ENCODE assay signal across 30 cellular contexts in genomic region chr22:24992946-24993345, GRCh38. TPM values are rescaled to one million over a fixed set of nuclear protein-coding genes. Genes with fewer than 3 reads are reported as not detected.
DNase-seq lines count a peak whose midpoint lies in the region; ATAC-seq and TF ChIP-seq lines count a peak whose summit lies in the region.
"Had no signal": no experiment of that assay in that cellular context is flagged by ENCODE, and none has a peak within 500 bp of the region (broad histone marks: within the 10 kb centered on the region; RNA-seq: fewer than 3 reads in every experiment).

No MANE protein-coding gene starts in this region.

- no peaks in the 10 kb centered on the region for H3K9me3 Mint-ChIP-seq in activated CD4-positive, alpha-beta T cell treated with anti-CD3 and anti-CD28 coated beads, Interleukin-2, amount 10 ng/mL, durations not matched to agents 7 days and 5 days
- H3K9me3 Mint-ChIP-seq in activated T-cell treated with anti-CD3 and anti-CD28 coated beads, Interleukin-2, amount 50 U/mL, for 24 hours: no peaks in the 10 kb centered on the region
- H3K9me3 Mint-ChIP-seq: activated T-cell treated with anti-CD3 and anti-CD28 coated beads, Interleukin-2, amount 50 U/mL, for 72 hours; CD8-positive, alpha-beta T cell; GM23338; stimulated activated naive B cell treated with anti-CD40 and anti-IgM and Interleukin-4, amounts not matched to agents 10 μg/mL and 1 μg/mL and 100 μg/mL, for 72 hours had no signal

- TF ChIP-seq POLR2A in suprapubic skin (IDR thresholded peaks at IDR 0.05): no peak

- BruUV-seq in Panc1 (replicated peaks; lab: Mats Ljungman, UMichigan): no TSS peak

- H3K4me3 ChIP-seq in Panc1 (ENCODE audit: low read depth in 2 of 2, low read length in 2 of 2) (no peak overlapping the region), suprapubic skin (no peak overlapping the region)
- H3K4me3 ChIP-seq: GM23338, hepatocyte, psoas muscle, sigmoid colon, SK-N-MC, testis had no signal

- H3K36me3 Mint-ChIP-seq in activated CD4-positive, alpha-beta T cell treated with anti-CD3 and anti-CD28 coated beads, Interleukin-2, amount 10 ng/mL, durations not matched to agents 7 days and 5 days (ENCODE audit: low read depth): no peaks in the 10 kb centered on the region
- H3K36me3 Mint-ChIP-seq in activated T-cell treated with anti-CD3 and anti-CD28 coated beads, Interleukin-2, amount 50 U/mL, for 24 hours (ENCODE audit: low read depth): no peaks in the 10 kb centered on the region
- H3K36me3 Mint-ChIP-seq: CD8-positive, alpha-beta T cell; stimulated activated naive B cell treated with anti-CD40 and anti-IgM and Interleukin-4, amounts not matched to agents 10 μg/mL and 1 μg/mL and 100 μg/mL, for 72 hours had no signal

- DNase-seq in activated CD4-positive, alpha-beta T cell treated with anti-CD3 and anti-CD28 coated beads, Interleukin-2, amount 10 ng/mL, durations not matched to agents 7 days and 5 days: no peak
- DNase-seq in activated CD4-positive, alpha-beta T cell treated with anti-CD3 and anti-CD28 coated beads for 48 hours: no peak
- DNase-seq in Panc1 (ENCODE audit: low read depth, low spot score) (no peak), foreskin keratinocyte (no peak), suprapubic skin (ENCODE audit: low spot score in 2 of 2) (no peak)
- DNase-seq in NK-92 treated with Interleukin-12 subunit alpha and Interleukin-12 subunit beta, amount 100 ng/mL, for 24 hours (lab: John Stamatoyannopoulos, UW): no peak
- DNase-seq in activated T-cell treated with anti-CD3 and anti-CD28 coated beads, Interleukin-2, amount 50 U/mL, for 24 hours: no peak
- DNase-seq: activated CD4-positive, alpha-beta T cell treated with anti-CD3 and anti-CD28 coated beads for 1 hour; activated naive CD4-positive, alpha-beta T cell treated with anti-CD3 and anti-CD28 coated beads, Interleukin-2, amount 50 U/mL, for 16 hours; activated T-cell treated with anti-CD3 and anti-CD28 coated beads, Interleukin-2, amount 50 U/mL, for 72 hours; amniotic stem cell; CD8-positive, alpha-beta T cell; DMS 273 treated with DMSO at 0.1 percent for 48 hours; left colon; NCI-H526; psoas muscle; sigmoid colon; stimulated activated naive B cell treated with anti-CD40 and anti-IgM and Interleukin-4, amounts not matched to agents 10 μg/mL and 1 μg/mL and 100 μg/mL, for 72 hours; testis had no signal

- H3K4me1 Mint-ChIP-seq in activated CD4-positive, alpha-beta T cell treated with anti-CD3 and anti-CD28 coated beads, Interleukin-2, amount 10 ng/mL, durations not matched to agents 7 days and 5 days: peaks cover 75% of the 10 kb centered on the region
- peaks cover 17% of the 10 kb centered on the region for H3K4me1 Mint-ChIP-seq in activated T-cell treated with anti-CD3 and anti-CD28 coated beads, Interleukin-2, amount 50 U/mL, for 24 hours (ENCODE audit: low read depth)
- H3K4me1 Mint-ChIP-seq: stimulated activated naive B cell treated with anti-CD40 and anti-IgM and Interleukin-4, amounts not matched to agents 10 μg/mL and 1 μg/mL and 100 μg/mL, for 72 hours had no signal

- H3K4me3 Mint-ChIP-seq in activated CD4-positive, alpha-beta T cell treated with anti-CD3 and anti-CD28 coated beads, Interleukin-2, amount 10 ng/mL, durations not matched to agents 7 days and 5 days: no peak overlapping the region
- no peak overlapping the region for H3K4me3 Mint-ChIP-seq in activated T-cell treated with anti-CD3 and anti-CD28 coated beads, Interleukin-2, amount 50 U/mL, for 24 hours
- H3K4me3 Mint-ChIP-seq: activated T-cell treated with anti-CD3 and anti-CD28 coated beads, Interleukin-2, amount 50 U/mL, for 72 hours; CD8-positive, alpha-beta T cell; GM23338; stimulated activated naive B cell treated with anti-CD40 and anti-IgM and Interleukin-4, amounts not matched to agents 10 μg/mL and 1 μg/mL and 100 μg/mL, for 72 hours had no signal

- ATAC-seq in Panc1: no peak
- no peak for ATAC-seq in foreskin keratinocyte
- ATAC-seq in HG02763 (IDR thresholded peaks at IDR 0.05; ENCODE audit: unreplicated experiment): no peak
- ATAC-seq: activated T-cell treated with anti-CD3 and anti-CD28 coated beads, Interleukin-2, amount 50 U/mL, for 72 hours; CD8-positive, alpha-beta T cell; GM23338; left colon; psoas muscle; stimulated activated naive B cell treated with anti-CD40 and anti-IgM and Interleukin-4, amounts not matched to agents 10 μg/mL and 1 μg/mL and 100 μg/mL, for 72 hours had no signal

- in situ Hi-C loops in Panc1 (cut with HindIII; ENCODE audit: low pct_unique_long_range_greater_than_20kb, low sequenced_read_pairs): no loop called here

- H3K27ac ChIP-seq in Panc1 (ENCODE audit: low read length): peak overlapping the region; percentile 48
- peak overlapping the region; percentile 94 for H3K27ac ChIP-seq in foreskin keratinocyte
- peak overlapping the region; percentile 30 for H3K27ac ChIP-seq in suprapubic skin
- H3K27ac ChIP-seq: hepatocyte, neutrophil, SK-N-MC, testis had no signal

- peaks cover 4% of the 10 kb centered on the region for H3K27me3 Mint-ChIP-seq in activated CD4-positive, alpha-beta T cell treated with anti-CD3 and anti-CD28 coated beads, Interleukin-2, amount 10 ng/mL, durations not matched to agents 7 days and 5 days
- peaks cover 59% of the 10 kb centered on the region for H3K27me3 Mint-ChIP-seq in activated T-cell treated with anti-CD3 and anti-CD28 coated beads, Interleukin-2, amount 50 U/mL, for 24 hours

- peak overlapping the region; percentile 91 for H3K27ac Mint-ChIP-seq in activated CD4-positive, alpha-beta T cell treated with anti-CD3 and anti-CD28 coated beads, Interleukin-2, amount 10 ng/mL, durations not matched to agents 7 days and 5 days
- H3K27ac Mint-ChIP-seq in activated T-cell treated with anti-CD3 and anti-CD28 coated beads, Interleukin-2, amount 50 U/mL, for 24 hours: no peak overlapping the region
- H3K27ac Mint-ChIP-seq: activated T-cell treated with anti-CD3 and anti-CD28 coated beads, Interleukin-2, amount 50 U/mL, for 72 hours; CD8-positive, alpha-beta T cell; GM23338; stimulated activated naive B cell treated with anti-CD40 and anti-IgM and Interleukin-4, amounts not matched to agents 10 μg/mL and 1 μg/mL and 100 μg/mL, for 72 hours had no signal

- no peaks in the 10 kb centered on the region for H3K9me3 ChIP-seq in Panc1 (ENCODE audit: control insufficient read depth, insufficient read depth, low read depth, low read length)
- no peaks in the 10 kb centered on the region for H3K9me3 ChIP-seq in suprapubic skin
- H3K9me3 ChIP-seq: neutrophil, psoas muscle, sigmoid colon, testis had no signal

- intact Hi-C loops in Panc1 (cut with micrococcal nuclease; ENCODE audit: unreplicated experiment): no loop called here

- POLR2A ChIA-PET in activated CD4-positive, alpha-beta T cell treated with anti-CD3 and anti-CD28 coated beads, Interleukin-2, amount 10 ng/mL, durations not matched to agents 7 days and 5 days (lab: Charles Lee): no interaction called here
- POLR2A ChIA-PET in Panc1 (lab: Charles Lee): interaction anchor here (0.6 kb wide), 1 partner anchor 39 kb away, joined by 4 read pairs; no protein-coding TSS in a partner anchor

- H3K27me3 ChIP-seq in Panc1 (ENCODE audit: control insufficient read depth, insufficient read depth, low read length): no peaks in the 10 kb centered on the region
- no peaks in the 10 kb centered on the region for H3K27me3 ChIP-seq in foreskin keratinocyte
- no peaks in the 10 kb centered on the region for H3K27me3 ChIP-seq in suprapubic skin
- H3K27me3 ChIP-seq: hepatocyte, neutrophil, sigmoid colon, testis had no signal

- TF ChIP-seq CTCF in Panc1 (IDR thresholded peaks at IDR 0.05) (no peak), foreskin keratinocyte (conservative IDR thresholded peaks at IDR 0.05) (no peak), suprapubic skin (IDR thresholded peaks at IDR 0.05) (no peak)

- no peak for TF ChIP-seq EP300 in suprapubic skin (IDR thresholded peaks at IDR 0.05)

- CTCF ChIA-PET in activated CD4-positive, alpha-beta T cell treated with anti-CD3 and anti-CD28 coated beads, Interleukin-2, amount 10 ng/mL, durations not matched to agents 7 days and 5 days (lab: Charles Lee): no interaction called here
- CTCF ChIA-PET in Panc1 (lab: Charles Lee): no interaction called here

- no peaks in the 10 kb centered on the region for H3K36me3 ChIP-seq in Panc1 (ENCODE audit: control insufficient read depth, insufficient read depth, low read length)
- H3K36me3 ChIP-seq in suprapubic skin: no peaks in the 10 kb centered on the region
- H3K36me3 ChIP-seq: neutrophil, sigmoid colon had no signal

- WGBS in suprapubic skin: 73% methylated on average over 7 of the region's 7 CpGs

- H3K4me1 ChIP-seq in Panc1 (ENCODE audit: control insufficient read depth, insufficient read depth, low read length): peaks cover 59% of the 10 kb centered on the region
- H3K4me1 ChIP-seq in foreskin keratinocyte: peaks cover 42% of the 10 kb centered on the region
- peaks cover 63% of the 10 kb centered on the region for H3K4me1 ChIP-seq in suprapubic skin

RNA-seq across cellular contexts. Expression of gene KIAA1671, which starts 40.4 kb away (rescaled TPM):
- 10 to 100 TPM; 25.4 to 27.0 TPM for total RNA-seq in activated CD4-positive, alpha-beta T cell treated with anti-CD3 and anti-CD28 coated beads, Interleukin-2, amount 10 ng/mL, durations not matched to agents 7 days and 5 days
- total RNA-seq in Panc1 (2021; ENCODE audit: unreplicated experiment) (48.1 TPM), foreskin keratinocyte (22.6 and 26.2 TPM in 2 replicates), suprapubic skin (100 to 1,000 TPM in 2 of 4 donors, 10 to 100 TPM in 2; 74.4 to 116 (median 97.0) TPM)
- 21.9 TPM for polyA plus RNA-seq in Panc1 (2012; ENCODE audit: insufficient read length)
- polyA plus RNA-seq in foreskin keratinocyte: 4.7 and 6.6 TPM in 2 replicates

RNA-seq across cellular contexts. Expression of gene LHFPL7, which starts 46.5 kb away (rescaled TPM):
- not detected for total RNA-seq in activated CD4-positive, alpha-beta T cell treated with anti-CD3 and anti-CD28 coated beads, Interleukin-2, amount 10 ng/mL, durations not matched to agents 7 days and 5 days
- not detected for total RNA-seq in Panc1 (2021; ENCODE audit: unreplicated experiment)
- polyA plus RNA-seq in Panc1 (2012; ENCODE audit: insufficient read length): not detected
- total RNA-seq in foreskin keratinocyte: not detected in 2 replicates
- polyA plus RNA-seq in foreskin keratinocyte: not detected in 2 replicates
- 1 to 10 TPM in 3 of 4 donors, not detected in 1; 1.6 to 4.7 (median 4.7) TPM for total RNA-seq in suprapubic skin
- total RNA-seq: A673; activated T-cell treated with anti-CD3 and anti-CD28 coated beads, Interleukin-2, amount 50 U/mL, for 72 hours; CD8-positive, alpha-beta T cell; fibroblast of villous mesenchyme; GM23338; hepatocyte; LHCN-M2; mesenteric fat pad; myocyte; psoas muscle; sigmoid colon; T-helper 1 cell treated with Interleukin-12 subunit alpha and Interleukin-12 subunit beta and Interleukin-4 antibody, amounts not matched to agents 30 ng/mL and 1 ng/mL, for 36 hours; testis had no signal
- polyA plus RNA-seq: GM23338, hepatocyte, psoas muscle, sigmoid colon had no signal

Comparison
In these comparisons a context has a peak if more than half of its experiments do, and no peak if none do; other contexts are left out.
1. H3K27ac ChIP-seq: peak in every context shown above with its lines; median percentile 94 in foreskin keratinocyte; 48 in Panc1; 30 in suprapubic skin.